ENCODE assay signal across 1 cellular context in genomic region chr12:123712780-123713319, GRCh38.
TF ChIP-seq lines count a peak whose summit lies in the region.

No MANE protein-coding gene starts in this region.

TF ChIP-seq in GM12878, 131 proteins besides CTCF, POLR2A, EP300 and RAD21 (continued from another document):
- TF ChIP-seq SUPT20H (IDR thresholded peaks at IDR 0.05; ENCODE audit: borderline replicate concordance, control insufficient read depth, low read depth, low read length) (no peak), SIN3A (IDR thresholded peaks at IDR 0.05; ENCODE audit: low read depth, low read length) (no peak), MTA2 (IDR thresholded peaks at IDR 0.05; ENCODE audit: low read depth) (no peak), SMC3 (IDR thresholded peaks at IDR 0.05; ENCODE audit: borderline replicate concordance, low read length) (no peak), MTA3 (IDR thresholded peaks at IDR 0.05; ENCODE audit: borderline replicate concordance, low read length) (no peak), SRF (IDR thresholded peaks at IDR 0.05; ENCODE audit: low read depth in 2 of 2, low read length in 2 of 2) (no peak)
